11 cellular contexts compared by ENCODE assay signal in genomic region chr17:73278465-73279453, GRCh38. TPM values are rescaled to one million over a fixed set of nuclear protein-coding genes. Genes with fewer than 3 reads are reported as not detected.
DNase-seq lines count a peak whose midpoint lies in the region; ATAC-seq, FAIRE-seq and TF ChIP-seq lines count a peak whose summit lies in the region.
"Had no signal": no experiment of that assay in that cellular context is flagged by ENCODE, and none has a peak within 500 bp of the region (broad histone marks: within the 10 kb centered on the region; RNA-seq: fewer than 3 reads in every experiment).

No MANE protein-coding gene starts in this region.

- H3K4me3 Mint-ChIP-seq in activated CD4-positive, alpha-beta memory T cell treated with anti-CD3 and anti-CD28 coated beads, Interleukin-2, amount 10 ng/mL, durations not matched to agents 7 days and 5 days: no peak overlapping the region

- no peaks in the 10 kb centered on the region for H4K20me1 ChIP-seq in endothelial cell of umbilical vein (replicated peaks; ENCODE audit: control insufficient read depth, extremely low read depth, insufficient read depth, low read length)

- no peak overlapping the region for H2AFZ ChIP-seq in endothelial cell of umbilical vein (ENCODE audit: low read depth, low read length)

- H3K27ac ChIP-seq in endothelial cell of umbilical vein (ENCODE audit: insufficient read depth, low read depth, low read length) (no peak overlapping the region), pancreas (peak overlapping the region; percentile 51 to 73 (median 60))

- H3K36me3 ChIP-seq in endothelial cell of umbilical vein (ENCODE audit: control insufficient read depth in 2 of 2, extremely low read depth in 1 of 2, insufficient read depth in 2 of 2, low read length in 2 of 2) (no peaks in the 10 kb centered on the region), pancreas (peaks cover 0 to 2% (median 0%) of the 10 kb centered on the region in 3 donors)

- no peak for TF ChIP-seq POLR2A in endothelial cell of umbilical vein (IDR thresholded peaks at IDR 0.05; ENCODE audit: low read depth, low read length)

- H3K9me3 ChIP-seq in endothelial cell of umbilical vein (replicated peaks; ENCODE audit: control insufficient read depth, insufficient read depth, low read length) (no peaks in the 10 kb centered on the region), pancreas (no peaks in the 10 kb centered on the region)
- H3K9me3 ChIP-seq: Peyer's patch had no signal

- TF ChIP-seq CTCF in endothelial cell of umbilical vein (IDR thresholded peaks at IDR 0.05; ENCODE audit: extremely low read depth in 1 of 2, insufficient read depth in 1 of 2, low read depth in 1 of 2, low read length in 2 of 2) (no peak), pancreas (IDR thresholded peaks at IDR 0.05) (no peak)

- intact Hi-C loops in endothelial cell of umbilical vein (cut with micrococcal nuclease) (no loop called here), pancreas (cut with DNase I) (no loop called here)

- no peaks in the 10 kb centered on the region for H3K27me3 ChIP-seq in endothelial cell of umbilical vein (ENCODE audit: control insufficient read depth in 2 of 2, insufficient read depth in 2 of 2, low read length in 2 of 2)
- H3K27me3 ChIP-seq in pancreas: no peaks in the 10 kb centered on the region
- H3K27me3 ChIP-seq: Peyer's patch had no signal

- H3K9me1 ChIP-seq in endothelial cell of umbilical vein (replicated peaks; ENCODE audit: control insufficient read depth, extremely low read depth, insufficient read depth, low read length): no peaks in the 10 kb centered on the region

- no peaks in the 10 kb centered on the region for H3K36me3 Mint-ChIP-seq in activated CD4-positive, alpha-beta memory T cell treated with anti-CD3 and anti-CD28 coated beads, Interleukin-2, amount 10 ng/mL, durations not matched to agents 7 days and 5 days (ENCODE audit: low read depth)

- no peaks in the 10 kb centered on the region for H3K79me2 ChIP-seq in endothelial cell of umbilical vein (ENCODE audit: control insufficient read depth, insufficient read depth, low read length)

- POLR2A ChIA-PET in endothelial cell of umbilical vein (lab: Charles Lee): no interaction called here
- POLR2A ChIA-PET in activated CD4-positive, alpha-beta memory T cell treated with anti-CD3 and anti-CD28 coated beads, Interleukin-2, amount 10 ng/mL, durations not matched to agents 7 days and 5 days (lab: Charles Lee): no interaction called here

- H3K4me1 ChIP-seq in endothelial cell of umbilical vein (ENCODE audit: control insufficient read depth, extremely low read depth, insufficient read depth, low read length): no peaks in the 10 kb centered on the region
- peaks cover 20 to 27% (median 25%) of the 10 kb centered on the region in 3 donors for H3K4me1 ChIP-seq in pancreas

- H3K27me3 Mint-ChIP-seq in activated CD4-positive, alpha-beta memory T cell treated with anti-CD3 and anti-CD28 coated beads, Interleukin-2, amount 10 ng/mL, durations not matched to agents 7 days and 5 days: no peaks in the 10 kb centered on the region

- ATAC-seq in pancreas (peak; percentile 40 to 71 (median 62)), GM18870 (IDR thresholded peaks at IDR 0.05; ENCODE audit: unreplicated experiment) (no peak)

- no TSS peak for BruUV-seq in endothelial cell of umbilical vein (replicated peaks; lab: Mats Ljungman, UMichigan)

- H3K4me2 ChIP-seq in endothelial cell of umbilical vein (ENCODE audit: insufficient read depth, low read length): no peak overlapping the region

- H3K9me3 Mint-ChIP-seq in activated CD4-positive, alpha-beta memory T cell treated with anti-CD3 and anti-CD28 coated beads, Interleukin-2, amount 10 ng/mL, durations not matched to agents 7 days and 5 days: no peaks in the 10 kb centered on the region
- H3K9me3 Mint-ChIP-seq: activated T-helper 2 cell treated with anti-CD3 and anti-CD28 coated beads, Interferon-gamma antibody, Interleukin-2, Interleukin-4, amounts not matched to agents 10 μg/mL and 5 μg/mL and 100 μg/mL, durations not matched to agents 14 hours and 24 hours and 36 hours had no signal

- DNase-seq in DMS153 (lab: John Stamatoyannopoulos, UW) (peak; percentile 65), NCI-H345 (lab: John Stamatoyannopoulos, UW) (peak; percentile 89), endothelial cell of umbilical vein (ENCODE audit: low read depth, low spot score) (peak; percentile 60), pancreas (peak in 3 of 6 donors; percentile 62 to 68 (median 64)), CD1c-positive myeloid dendritic cell (ENCODE audit: extremely low spot score) (no peak)
- DNase-seq in activated CD4-positive, alpha-beta T cell treated with anti-CD3 and anti-CD28 coated beads, Interleukin-2, amount 50 U/mL, for 4 hours: no peak
- no peak for DNase-seq in activated CD4-positive, alpha-beta memory T cell treated with anti-CD3 and anti-CD28 coated beads, Interleukin-2, amount 10 ng/mL, durations not matched to agents 7 days and 5 days
- DNase-seq: DND-41 had no signal

- 17 to 22% methylated on average over 14 of the region's 14 CpGs for WGBS in pancreas, 2 donors

- H3K27ac Mint-ChIP-seq in activated CD4-positive, alpha-beta memory T cell treated with anti-CD3 and anti-CD28 coated beads, Interleukin-2, amount 10 ng/mL, durations not matched to agents 7 days and 5 days: no peak overlapping the region
- H3K27ac Mint-ChIP-seq: activated T-helper 2 cell treated with anti-CD3 and anti-CD28 coated beads, Interferon-gamma antibody, Interleukin-2, Interleukin-4, amounts not matched to agents 10 μg/mL and 5 μg/mL and 100 μg/mL, durations not matched to agents 14 hours and 24 hours and 36 hours had no signal

- dilution Hi-C loops in endothelial cell of umbilical vein (cut with MboI; ENCODE audit: extremely low pct_ligation_motif_present, low sequenced_read_pairs): no loop called here

- CTCF ChIA-PET in endothelial cell of umbilical vein (lab: Charles Lee): interaction anchor here (0.8 to 2.6 kb wide), 8 partner anchors 11 to 921 kb away, joined by 3 to 16 read pairs (median 4); no protein-coding TSS in a partner anchor
- CTCF ChIA-PET in activated CD4-positive, alpha-beta memory T cell treated with anti-CD3 and anti-CD28 coated beads, Interleukin-2, amount 10 ng/mL, durations not matched to agents 7 days and 5 days (lab: Charles Lee): interaction anchor here (1.3 kb wide), 1 partner anchor 91 kb away, joined by 4 read pairs; no protein-coding TSS in a partner anchor

- FAIRE-seq in endothelial cell of umbilical vein (lab: Jason Lieb, UNC) (no peak), pancreas (lab: Jason Lieb, UNC) (no peak)

- H3K4me3 ChIP-seq in endothelial cell of umbilical vein (replicated peaks in 1 of 3; ENCODE audit: insufficient read depth in 1 of 3, low read depth in 1 of 3, low read length in 3 of 3) (no peak overlapping the region), pancreas (no peak overlapping the region)
- H3K4me3 ChIP-seq: Peyer's patch had no signal

- no peak overlapping the region for H3K9ac ChIP-seq in endothelial cell of umbilical vein (replicated peaks; ENCODE audit: extremely low read depth, insufficient read depth, low read length)

- H3K4me1 Mint-ChIP-seq in activated CD4-positive, alpha-beta memory T cell treated with anti-CD3 and anti-CD28 coated beads, Interleukin-2, amount 10 ng/mL, durations not matched to agents 7 days and 5 days: no peaks in the 10 kb centered on the region

TF ChIP-seq in endothelial cell of umbilical vein, 7 proteins besides CTCF, POLR2A, EP300 and RAD21:
- no peak for TF ChIP-seq JUN (IDR thresholded peaks at IDR 0.05; ENCODE audit: borderline replicate concordance, insufficient read depth, insufficient read length, low read depth)
- TF ChIP-seq POLR2AphosphoS5 (IDR thresholded peaks at IDR 0.05; ENCODE audit: insufficient read depth, low read depth, low read length): no peak
- no peak for TF ChIP-seq MAX (IDR thresholded peaks at IDR 0.05; ENCODE audit: insufficient read depth, insufficient read length)
- no peak for TF ChIP-seq FOS (IDR thresholded peaks at IDR 0.05; ENCODE audit: borderline replicate concordance, insufficient read depth, low read length)
- no peak for TF ChIP-seq GATA2 (IDR thresholded peaks at IDR 0.05; ENCODE audit: insufficient read depth, insufficient read length, low read depth, low read length)
- no peak for TF ChIP-seq EZH2 (IDR thresholded peaks at IDR 0.05; ENCODE audit: borderline replicate concordance, low read depth, low read length, severe bottlenecking)
- TF ChIP-seq MYC (IDR thresholded peaks at IDR 0.05; ENCODE audit: low read depth, low read length): no peak

RNA-seq across cellular contexts. Expression of gene CPSF4L, which starts 17.1 kb away (rescaled TPM):
- total RNA-seq in endothelial cell of umbilical vein (not detected in 2 replicates), pancreas (under 1 TPM in 4 of 6 donors, not detected in 2; 0.19 to 0.67 (median 0.21) TPM)
- polyA plus RNA-seq in endothelial cell of umbilical vein (not detected in 2 replicates), pancreas (not detected)
- polyA plus RNA-seq in endothelial cell of umbilical vein (2011; cell fraction: cytosol; rRNA removed): not detected in 2 replicates
- polyA plus RNA-seq in endothelial cell of umbilical vein (2011; cell fraction: nucleus; rRNA removed): not detected in 2 replicates
- not detected in 2 replicates for polyA plus RNA-seq in endothelial cell of umbilical vein (2012)
- polyA minus RNA-seq in endothelial cell of umbilical vein: not detected in 2 replicates
- not detected for polyA minus RNA-seq in endothelial cell of umbilical vein (2011; cell fraction: cytosol; rRNA and poly(A)+ RNA removed)
- not detected in 2 replicates for polyA minus RNA-seq in endothelial cell of umbilical vein (2011; cell fraction: nucleus; rRNA and poly(A)+ RNA removed)
- total RNA-seq in activated CD4-positive, alpha-beta memory T cell treated with anti-CD3 and anti-CD28 coated beads, Interleukin-2, amount 10 ng/mL, durations not matched to agents 7 days and 5 days: not detected
- total RNA-seq: activated T-helper 2 cell treated with anti-CD3 and anti-CD28 coated beads, Interferon-gamma antibody, Interleukin-2, Interleukin-4, amounts not matched to agents 10 μg/mL and 5 μg/mL and 100 μg/mL, durations not matched to agents 14 hours and 24 hours and 36 hours; Peyer's patch had no signal

RNA-seq across cellular contexts. Expression of gene CDC42EP4, which starts 33.0 kb away (rescaled TPM):
- total RNA-seq in endothelial cell of umbilical vein: 18.8 and 19.6 TPM in 2 replicates
- polyA plus RNA-seq in endothelial cell of umbilical vein: 11.4 and 13.7 TPM in 2 replicates
- polyA plus RNA-seq in endothelial cell of umbilical vein (2011; cell fraction: cytosol; rRNA removed): 8.4 and 10.7 TPM in 2 replicates
- polyA plus RNA-seq in endothelial cell of umbilical vein (2011; cell fraction: nucleus; rRNA removed): 5.4 and 6.5 TPM in 2 replicates
- polyA plus RNA-seq in endothelial cell of umbilical vein (2012): 13.3 and 15.1 TPM in 2 replicates
- 10.6 and 11.7 TPM in 2 replicates for polyA minus RNA-seq in endothelial cell of umbilical vein
- 49.1 TPM for polyA minus RNA-seq in endothelial cell of umbilical vein (2011; cell fraction: cytosol; rRNA and poly(A)+ RNA removed)
- 11.9 and 14.1 TPM in 2 replicates for polyA minus RNA-seq in endothelial cell of umbilical vein (2011; cell fraction: nucleus; rRNA and poly(A)+ RNA removed)
- total RNA-seq in pancreas: 10 to 100 TPM; 43.2 to 56.2 (median 46.9) TPM
- polyA plus RNA-seq in pancreas: 10 to 100 TPM; 24.2 to 28.9 TPM
- 1 to 10 TPM; 3.6 to 3.8 TPM for total RNA-seq in activated CD4-positive, alpha-beta memory T cell treated with anti-CD3 and anti-CD28 coated beads, Interleukin-2, amount 10 ng/mL, durations not matched to agents 7 days and 5 days

Comparison
In these comparisons a context has a peak if more than half of its experiments do, and no peak if none do; other contexts are left out.
1. DNase-seq: peak in DMS153 (single experiment), NCI-H345 (single experiment) and endothelial cell of umbilical vein (single experiment); none in activated CD4-positive, alpha-beta T cell treated with anti-CD3 and anti-CD28 coated beads, Interleukin-2, amount 50 U/mL, for 4 hours (0 of 2), CD1c-positive myeloid dendritic cell (single experiment) and activated CD4-positive, alpha-beta memory T cell treated with anti-CD3 and anti-CD28 coated beads, Interleukin-2, amount 10 ng/mL, durations not matched to agents 7 days and 5 days (single experiment).